Comparison of ENCODE assay signal across 12 cellular contexts in the genomic region with DNA sequence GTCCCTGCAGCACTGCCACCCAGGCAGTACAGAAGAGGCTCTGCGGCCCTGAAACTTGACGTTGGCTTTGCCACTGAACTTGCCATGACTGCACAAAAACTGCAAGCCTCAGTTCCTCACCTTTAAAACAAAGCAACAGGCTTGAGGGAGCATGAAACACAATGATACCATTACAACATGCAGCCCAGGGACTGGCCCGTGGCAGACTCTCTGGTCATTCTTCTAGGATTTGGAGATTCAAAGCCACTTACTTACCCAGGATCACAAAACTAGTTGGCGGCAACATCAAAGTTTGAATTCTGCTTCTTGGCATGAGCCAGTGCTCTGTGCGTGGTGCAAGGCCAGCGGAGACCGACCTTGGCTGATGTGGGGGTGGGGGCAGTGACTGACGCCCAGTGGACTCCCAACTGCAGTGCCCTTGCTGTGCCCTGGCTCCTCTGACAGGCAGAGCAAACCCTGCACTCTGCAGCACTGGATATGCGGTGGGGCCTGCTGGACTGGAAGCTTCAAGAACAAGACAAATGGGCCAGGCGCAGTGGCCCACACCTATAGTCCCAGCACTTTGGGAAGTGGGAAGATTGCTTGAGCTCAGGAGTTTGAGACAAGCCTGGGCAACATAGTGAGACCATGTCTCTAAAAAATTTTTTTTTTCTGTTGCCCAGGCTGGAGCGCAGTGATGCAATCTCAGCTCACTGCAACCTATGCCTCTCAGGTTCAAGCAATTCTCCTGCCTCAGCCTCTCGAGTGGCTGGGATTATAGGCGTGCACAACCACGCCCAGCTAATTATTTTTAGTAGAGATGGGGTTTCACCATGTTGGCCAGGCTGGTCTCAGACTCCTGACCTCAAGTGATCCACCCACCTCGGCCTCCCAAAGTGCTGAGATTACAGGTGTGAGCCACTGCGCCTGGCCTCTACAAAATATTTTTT. TPM values are rescaled to one million over a fixed set of nuclear protein-coding genes. Genes with fewer than 3 reads are reported as not detected.
DNase-seq lines count a peak whose midpoint lies in the region; ATAC-seq and TF ChIP-seq lines count a peak whose summit lies in the region.
"Had no signal": no experiment of that assay in that cellular context is flagged by ENCODE, and none has a peak within 500 bp of the region (broad histone marks: within the 10 kb centered on the region; RNA-seq: fewer than 3 reads in every experiment).

No MANE protein-coding gene starts in this region.

- DNase-seq in CD14-positive monocyte (ENCODE audit: low spot score) (no peak), lower lobe of right lung (no peak), esophagus squamous epithelium (lab: John Stamatoyannopoulos, UW) (no peak)
- DNase-seq in activated CD4-positive, alpha-beta T cell treated with anti-CD3 and anti-CD28 coated beads for 36 hours, result no peak
- no peak for DNase-seq in naive thymus-derived CD8-positive, alpha-beta T cell
- DNase-seq: activated CD8-positive, alpha-beta memory T cell treated with anti-CD3 and anti-CD28 coated beads, Interleukin-2, amount 50 U/mL, for 4 hours; GF-D8; NCI-H748 treated with DMSO at 0.1 percent for 48 hours; retina had no signal

- WGBS in esophagus squamous epithelium, 2 donors, result 67 to 78% methylated on average over 8 to 14 of the region's 16 CpGs

- H3K27ac ChIP-seq in lower lobe of right lung (peak overlapping the region; percentile 11), esophagus squamous epithelium (no peak overlapping the region)

- H3K36me3 Mint-ChIP-seq in CD14-positive monocyte, result peaks cover 34 to 52% of the 10 kb centered on the region in 2 donors
- peaks cover 32% of the 10 kb centered on the region for H3K36me3 Mint-ChIP-seq in activated CD4-positive, alpha-beta T cell treated with anti-CD3 and anti-CD28 coated beads for 36 hours (ENCODE audit: low read depth)
- H3K36me3 Mint-ChIP-seq in naive thymus-derived CD8-positive, alpha-beta T cell, result peaks cover 7 to 76% (median 15%) of the 10 kb centered on the region in 3 donors

- H3K9me3 Mint-ChIP-seq in CD14-positive monocyte, result peaks cover 0 to 5% (median 0%) of the 10 kb centered on the region in 7 donors
- H3K9me3 Mint-ChIP-seq in activated CD4-positive, alpha-beta T cell treated with anti-CD3 and anti-CD28 coated beads for 36 hours (ENCODE audit: low read depth), result no peaks in the 10 kb centered on the region
- H3K9me3 Mint-ChIP-seq in naive thymus-derived CD8-positive, alpha-beta T cell, result no peaks in the 10 kb centered on the region

- TF ChIP-seq CTCF in CD14-positive monocyte (IDR thresholded peaks at IDR 0.05) (no peak), lower lobe of right lung (IDR thresholded peaks at IDR 0.05) (no peak), esophagus squamous epithelium (IDR thresholded peaks at IDR 0.05) (no peak)

- H3K4me3 ChIP-seq in lower lobe of right lung (no peak overlapping the region), esophagus squamous epithelium (no peak overlapping the region)

- peak; percentile 55 for ATAC-seq in esophagus mucosa
- peak; percentile 19 to 29 for ATAC-seq in lower lobe of right lung
- ATAC-seq in activated CD4-positive, alpha-beta T cell treated with anti-CD3 and anti-CD28 coated beads for 36 hours, result no peak
- no peak for ATAC-seq in GM21717 (IDR thresholded peaks at IDR 0.05; ENCODE audit: unreplicated experiment)
- ATAC-seq in naive thymus-derived CD8-positive, alpha-beta T cell, result no peak

- POLR2A ChIA-PET in activated CD4-positive, alpha-beta T cell treated with anti-CD3 and anti-CD28 coated beads for 36 hours (lab: Charles Lee), result no interaction called here
- POLR2A ChIA-PET in naive thymus-derived CD8-positive, alpha-beta T cell (lab: Charles Lee), result interaction anchor here (0.6 to 3.0 kb wide), 3 partner anchors 18 to 160 kb away, joined by 4 to 13 read pairs (median 5); a partner anchor contains a TSS

- H3K9me3 ChIP-seq in lower lobe of right lung (no peaks in the 10 kb centered on the region), esophagus squamous epithelium (no peaks in the 10 kb centered on the region)

- CTCF ChIA-PET in activated CD4-positive, alpha-beta T cell treated with anti-CD3 and anti-CD28 coated beads for 36 hours (lab: Charles Lee), result no interaction called here

- H3K36me3 ChIP-seq in lower lobe of right lung (peaks cover 71% of the 10 kb centered on the region), esophagus squamous epithelium (peaks cover 23 to 82% (median 32%) of the 10 kb centered on the region in 3 donors)

- H3K4me1 Mint-ChIP-seq in CD14-positive monocyte, result peaks cover 22% of the 10 kb centered on the region
- peaks cover 17% of the 10 kb centered on the region for H3K4me1 Mint-ChIP-seq in activated CD4-positive, alpha-beta T cell treated with anti-CD3 and anti-CD28 coated beads for 36 hours
- H3K4me1 Mint-ChIP-seq in naive thymus-derived CD8-positive, alpha-beta T cell, result peaks cover 13 to 21% (median 18%) of the 10 kb centered on the region in 4 donors

- no peak overlapping the region for H3K4me3 Mint-ChIP-seq in CD14-positive monocyte
- H3K4me3 Mint-ChIP-seq in activated CD4-positive, alpha-beta T cell treated with anti-CD3 and anti-CD28 coated beads for 36 hours, result no peak overlapping the region
- no peak overlapping the region for H3K4me3 Mint-ChIP-seq in naive thymus-derived CD8-positive, alpha-beta T cell

- H3K27ac Mint-ChIP-seq in CD14-positive monocyte, result peak overlapping the region in 4 of 7 donors; percentile 1 to 73 (median 68)
- H3K27ac Mint-ChIP-seq in activated CD4-positive, alpha-beta T cell treated with anti-CD3 and anti-CD28 coated beads for 36 hours, result no peak overlapping the region
- H3K27ac Mint-ChIP-seq in naive thymus-derived CD8-positive, alpha-beta T cell, result peak overlapping the region in 3 of 10 donors; percentile 27 to 74 (median 32)

- H3K27me3 ChIP-seq in lower lobe of right lung (ENCODE audit: low read depth) (no peaks in the 10 kb centered on the region), esophagus squamous epithelium (no peaks in the 10 kb centered on the region)

- intact Hi-C loops in CD14-positive monocyte (cut with micrococcal nuclease) (loop anchor here (5.0 to 10.0 kb wide), 2 partner anchors 37 to 65 kb away; a partner anchor contains a TSS), lower lobe of right lung (cut with DNase I) (no loop called here), esophagus squamous epithelium (cut with DNase I) (no loop called here)
- intact Hi-C loops in activated CD4-positive, alpha-beta T cell treated with anti-CD3 and anti-CD28 coated beads for 36 hours (cut with DNase I, micrococcal nuclease), result loop anchor here in 1 of 2 experiments (5.0 kb wide), 1 partner anchor 37 kb away; no protein-coding TSS in a partner anchor

- no peak for TF ChIP-seq POLR2A in esophagus squamous epithelium (IDR thresholded peaks at IDR 0.05)

- H3K27me3 Mint-ChIP-seq in CD14-positive monocyte (ENCODE audit: low read depth in 3 of 3), result peaks cover 0 to 2% (median 0%) of the 10 kb centered on the region in 3 donors
- no peaks in the 10 kb centered on the region for H3K27me3 Mint-ChIP-seq in activated CD4-positive, alpha-beta T cell treated with anti-CD3 and anti-CD28 coated beads for 36 hours
- H3K27me3 Mint-ChIP-seq in naive thymus-derived CD8-positive, alpha-beta T cell, result no peaks in the 10 kb centered on the region

- peaks cover 16% of the 10 kb centered on the region for H3K4me1 ChIP-seq in lower lobe of right lung
- H3K4me1 ChIP-seq in esophagus squamous epithelium, result peaks cover 0 to 16% (median 7%) of the 10 kb centered on the region in 3 donors

- no peak for TF ChIP-seq EP300 in Ishikawa (IDR thresholded peaks at IDR 0.05; ENCODE audit: borderline replicate concordance)

- no peak for TF ChIP-seq RAD21 in Ishikawa (IDR thresholded peaks at IDR 0.05; ENCODE audit: low read depth)

TF ChIP-seq in Ishikawa, 13 proteins besides CTCF, POLR2A, EP300 and RAD21:
- TF ChIP-seq CEBPB (IDR thresholded peaks at IDR 0.05) (peak; percentile 24; the same call in 1 of the 2 replicates), YY1 (IDR thresholded peaks at IDR 0.05; ENCODE audit: low read depth) (no peak)
- TF ChIP-seq, protein P1, sequence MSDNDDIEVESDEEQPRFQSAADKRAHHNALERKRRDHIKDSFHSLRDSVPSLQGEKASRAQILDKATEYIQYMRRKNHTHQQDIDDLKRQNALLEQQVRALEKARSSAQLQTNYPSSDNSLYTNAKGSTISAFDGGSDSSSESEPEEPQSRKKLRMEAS (IDR thresholded peaks at IDR 0.05), result no peak

RNA-seq across cellular contexts. Expression of a gene that starts 18.9 kb away (rescaled TPM):
- polyA plus RNA-seq in CD14-positive monocyte, result 100 to 1,000 TPM; 275 to 312 TPM
- total RNA-seq in esophagus mucosa (126 TPM), lower lobe of right lung (450 TPM), esophagus squamous epithelium (100 to 1,000 TPM; 105 to 236 (median 149) TPM)
- total RNA-seq in activated CD4-positive, alpha-beta T cell treated with anti-CD3 and anti-CD28 coated beads for 36 hours, result 10 to 100 TPM; 70.6 to 87.6 TPM
- total RNA-seq in naive thymus-derived CD8-positive, alpha-beta T cell, result 100 to 1,000 TPM; 357 to 370 TPM
- 100 to 1,000 TPM; 144 to 157 (median 150) TPM for polyA plus RNA-seq in naive thymus-derived CD8-positive, alpha-beta T cell

RNA-seq across cellular contexts. Expression of a gene that starts 19.0 kb away (rescaled TPM):
- 1 to 10 TPM; 1.2 to 1.4 TPM for polyA plus RNA-seq in CD14-positive monocyte
- 8.3 TPM for total RNA-seq in esophagus mucosa
- 25.0 TPM for total RNA-seq in lower lobe of right lung
- 10 to 100 TPM; 19.4 to 19.7 TPM for total RNA-seq in activated CD4-positive, alpha-beta T cell treated with anti-CD3 and anti-CD28 coated beads for 36 hours
- total RNA-seq in naive thymus-derived CD8-positive, alpha-beta T cell, result 100 to 1,000 TPM; 119 to 122 TPM
- polyA plus RNA-seq in naive thymus-derived CD8-positive, alpha-beta T cell, result 10 to 100 TPM; 13.6 to 18.5 (median 15.5) TPM
- 10 to 100 TPM in 3 of 4 donors, 1 to 10 TPM in 1; 6.9 to 21.9 (median 10.7) TPM for total RNA-seq in esophagus squamous epithelium

RNA-seq across cellular contexts. Expression of a gene that starts 32.9 kb away (rescaled TPM):
- 10 to 100 TPM; 12.4 to 14.3 TPM for polyA plus RNA-seq in CD14-positive monocyte
- 72.1 TPM for total RNA-seq in esophagus mucosa
- 105 TPM for total RNA-seq in lower lobe of right lung
- total RNA-seq in activated CD4-positive, alpha-beta T cell treated with anti-CD3 and anti-CD28 coated beads for 36 hours, result 10 to 100 TPM; 52.4 to 62.8 TPM
- 100 to 1,000 TPM; 170 to 175 TPM for total RNA-seq in naive thymus-derived CD8-positive, alpha-beta T cell
- polyA plus RNA-seq in naive thymus-derived CD8-positive, alpha-beta T cell, result 10 to 100 TPM in 2 of 3 donors, 1 to 10 TPM in 1; 7.8 to 20.9 (median 13.5) TPM
- 100 to 1,000 TPM in 1 of 4 donors, 10 to 100 TPM in 3; 68.5 to 119 (median 87.7) TPM for total RNA-seq in esophagus squamous epithelium

RNA-seq across cellular contexts. Expression of a gene that starts 45.8 kb away (rescaled TPM):
- under 1 TPM; 0.65 to 0.69 TPM for polyA plus RNA-seq in CD14-positive monocyte
- 5.1 TPM for total RNA-seq in esophagus mucosa
- total RNA-seq in lower lobe of right lung, result 20.1 TPM
- total RNA-seq in activated CD4-positive, alpha-beta T cell treated with anti-CD3 and anti-CD28 coated beads for 36 hours, result under 1 TPM; 0.39 to 0.42 TPM
- 1 to 10 TPM; 5.5 to 6.1 TPM for total RNA-seq in naive thymus-derived CD8-positive, alpha-beta T cell
- polyA plus RNA-seq in naive thymus-derived CD8-positive, alpha-beta T cell, result 1 to 10 TPM; 1.5 to 2.9 (median 2.0) TPM
- total RNA-seq in esophagus squamous epithelium, result 1 to 10 TPM in 3 of 4 donors, not detected in 1; 4.6 to 6.9 (median 4.7) TPM

Comparison
In these comparisons a context has a peak if more than half of its experiments do, and no peak if none do; other contexts are left out.
1. ATAC-seq: peak in esophagus mucosa (single experiment) and lower lobe of right lung (2 of 2); none in activated CD4-positive, alpha-beta T cell treated with anti-CD3 and anti-CD28 coated beads for 36 hours (single experiment), GM21717 (single experiment) and naive thymus-derived CD8-positive, alpha-beta T cell (0 of 2).
2. intact Hi-C loops: an anchor here in CD14-positive monocyte (5.0 to 10.0 kb wide); none called in lower lobe of right lung and esophagus squamous epithelium.